In the genomic region with DNA sequence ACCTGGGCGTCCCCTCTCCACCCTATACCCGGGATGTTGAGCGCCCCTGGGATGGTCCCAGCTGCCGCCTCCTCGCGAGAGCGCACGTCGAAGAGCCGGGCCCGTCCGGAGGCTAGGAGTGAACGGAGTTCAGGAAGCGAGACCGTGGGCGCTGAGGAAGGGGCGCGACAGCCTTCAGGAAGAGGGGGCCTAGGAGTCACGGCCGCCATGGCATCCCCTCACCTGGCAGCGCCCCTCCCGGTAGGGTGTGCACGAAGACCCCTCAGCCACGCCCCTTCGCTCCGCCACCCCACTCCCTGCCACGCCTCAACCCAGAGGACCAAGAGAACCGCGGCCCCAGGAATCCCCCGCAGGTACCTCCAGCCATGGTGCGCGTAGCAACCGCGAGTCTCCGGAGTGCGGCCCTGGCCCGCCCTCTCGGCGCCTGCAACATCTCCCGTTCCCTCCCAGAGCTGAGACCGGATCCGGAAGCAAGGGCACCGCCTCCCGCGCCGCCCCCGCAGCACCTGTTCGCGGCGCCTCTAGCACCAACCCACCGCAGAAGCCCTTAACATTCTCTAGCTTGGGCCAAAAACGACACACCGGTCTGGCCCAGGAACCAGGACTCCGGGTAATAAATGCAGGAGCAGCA, we compare ENCODE assay signal across 9 cellular contexts. TPM values are rescaled to one million over a fixed set of nuclear protein-coding genes. Genes with fewer than 3 reads are reported as not detected.
DNase-seq lines count a peak whose midpoint lies in the region; ATAC-seq, FAIRE-seq and TF ChIP-seq lines count a peak whose summit lies in the region.
"Had no signal": no experiment of that assay in that cellular context is flagged by ENCODE, and none has a peak within 500 bp of the region (broad histone marks: within the 10 kb centered on the region; RNA-seq: fewer than 3 reads in every experiment).

A gene with protein sequence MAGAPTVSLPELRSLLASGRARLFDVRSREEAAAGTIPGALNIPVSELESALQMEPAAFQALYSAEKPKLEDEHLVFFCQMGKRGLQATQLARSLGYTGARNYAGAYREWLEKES (minus strand): TSS at position 442 of the 631 bp plus-strand sequence. CDS start 75 bp downstream, at position 367.

- H3K27ac Mint-ChIP-seq in T-helper 2 cell treated with Interferon-gamma antibody and Interleukin-4, amounts not matched to agents 5 μg/mL and 100 μg/mL, for 36 hours: peak within 1 kb of the TSS; percentile 86

- H3K9ac ChIP-seq in kidney (ENCODE audit: low read length in 2 of 2): peak within 1 kb of the TSS in 1 of 2 donors; percentile 65

- peak within 1 kb of the TSS; percentile 92 for H3K4me3 Mint-ChIP-seq in T-helper 2 cell treated with Interferon-gamma antibody and Interleukin-4, amounts not matched to agents 5 μg/mL and 100 μg/mL, for 36 hours

- peaks cover 42% of the 10 kb centered on the region for H3K36me3 Mint-ChIP-seq in T-helper 2 cell treated with Interferon-gamma antibody and Interleukin-4, amounts not matched to agents 5 μg/mL and 100 μg/mL, for 36 hours (ENCODE audit: low read depth)

- H3K27ac ChIP-seq in kidney (ENCODE audit: low read depth in 2 of 2, low read length in 2 of 2): peak within 1 kb of the TSS; percentile 40 to 43

- FAIRE-seq in kidney (lab: Jason Lieb, UNC): no peak

- intact Hi-C loops in kidney (cut with DNase I): no loop called here

- peaks cover 4 to 5% of the 10 kb centered on the region in 2 donors for H3K4me1 ChIP-seq in kidney (ENCODE audit: control insufficient read depth in 1 of 2, insufficient read depth in 1 of 2, low read depth in 1 of 2, low read length in 2 of 2)

- DNase-seq in DMS153 treated with DMSO at 0.1 percent for 48 hours (lab: John Stamatoyannopoulos, UW; ENCODE audit: unreplicated experiment) (peak; percentile 64), LNCaP clone FGC (ENCODE audit: low read depth) (peak; percentile 40), astrocyte of the hippocampus (ENCODE audit: low read depth, low spot score) (peak; percentile 62), kidney (peak; percentile 90), HuH-7.5 (ENCODE audit: low spot score) (no peak)
- peak; percentile 86 for DNase-seq in T-helper 2 cell treated with Interferon-gamma antibody and Interleukin-4, amounts not matched to agents 5 μg/mL and 100 μg/mL, for 36 hours (ENCODE audit: low spot score)
- DNase-seq in stimulated activated CD4-positive, alpha-beta T cell treated with anti-CD3 and anti-CD28 coated beads, Interleukin-15, amount 100 ng/mL, for 48 hours (ENCODE audit: low read depth in 2 of 2): peak; percentile 68 to 84

- peaks cover 19% of the 10 kb centered on the region for H3K4me1 Mint-ChIP-seq in T-helper 2 cell treated with Interferon-gamma antibody and Interleukin-4, amounts not matched to agents 5 μg/mL and 100 μg/mL, for 36 hours (ENCODE audit: low read depth)

- ATAC-seq in GM21528 (IDR thresholded peaks at IDR 0.05; ENCODE audit: low FRiP score, unreplicated experiment): peak; percentile 83

- H3K27me3 Mint-ChIP-seq in T-helper 2 cell treated with Interferon-gamma antibody and Interleukin-4, amounts not matched to agents 5 μg/mL and 100 μg/mL, for 36 hours (ENCODE audit: low read depth): no peaks in the 10 kb centered on the region

- H3K9me3 Mint-ChIP-seq in T-helper 2 cell treated with Interferon-gamma antibody and Interleukin-4, amounts not matched to agents 5 μg/mL and 100 μg/mL, for 36 hours: no peaks in the 10 kb centered on the region

- TF ChIP-seq CTCF in LNCaP clone FGC (IDR thresholded peaks at IDR 0.05; ENCODE audit: control insufficient read depth, extremely low read depth, insufficient read depth) (no peak), kidney (IDR thresholded peaks at IDR 0.05; ENCODE audit: borderline replicate concordance, extremely low read depth, insufficient read depth) (no peak)

- peaks cover 31 to 35% of the 10 kb centered on the region in 2 donors for H3K36me3 ChIP-seq in kidney (ENCODE audit: control insufficient read depth in 1 of 2, insufficient read depth in 2 of 2, low read length in 2 of 2)

- H3K9me3 ChIP-seq in kidney (ENCODE audit: control insufficient read depth in 1 of 2, low read length in 2 of 2): no peaks in the 10 kb centered on the region

- H3K4me3 ChIP-seq in LNCaP clone FGC (ENCODE audit: low read depth, low read length) (peak within 1 kb of the TSS; percentile 93), kidney (ENCODE audit: low read length in 2 of 2) (peak within 1 kb of the TSS; percentile 70 to 74)

RNA-seq across cellular contexts. Expression of the gene that starts here (rescaled TPM):
- 74.5 TPM for total RNA-seq in kidney
- polyA plus RNA-seq in kidney (ENCODE audit: insufficient read depth, low read depth, low replicate concordance): 200 TPM
- total RNA-seq: HT1080 had no signal
